2 cellular contexts compared by ENCODE assay signal in the genomic region with DNA sequence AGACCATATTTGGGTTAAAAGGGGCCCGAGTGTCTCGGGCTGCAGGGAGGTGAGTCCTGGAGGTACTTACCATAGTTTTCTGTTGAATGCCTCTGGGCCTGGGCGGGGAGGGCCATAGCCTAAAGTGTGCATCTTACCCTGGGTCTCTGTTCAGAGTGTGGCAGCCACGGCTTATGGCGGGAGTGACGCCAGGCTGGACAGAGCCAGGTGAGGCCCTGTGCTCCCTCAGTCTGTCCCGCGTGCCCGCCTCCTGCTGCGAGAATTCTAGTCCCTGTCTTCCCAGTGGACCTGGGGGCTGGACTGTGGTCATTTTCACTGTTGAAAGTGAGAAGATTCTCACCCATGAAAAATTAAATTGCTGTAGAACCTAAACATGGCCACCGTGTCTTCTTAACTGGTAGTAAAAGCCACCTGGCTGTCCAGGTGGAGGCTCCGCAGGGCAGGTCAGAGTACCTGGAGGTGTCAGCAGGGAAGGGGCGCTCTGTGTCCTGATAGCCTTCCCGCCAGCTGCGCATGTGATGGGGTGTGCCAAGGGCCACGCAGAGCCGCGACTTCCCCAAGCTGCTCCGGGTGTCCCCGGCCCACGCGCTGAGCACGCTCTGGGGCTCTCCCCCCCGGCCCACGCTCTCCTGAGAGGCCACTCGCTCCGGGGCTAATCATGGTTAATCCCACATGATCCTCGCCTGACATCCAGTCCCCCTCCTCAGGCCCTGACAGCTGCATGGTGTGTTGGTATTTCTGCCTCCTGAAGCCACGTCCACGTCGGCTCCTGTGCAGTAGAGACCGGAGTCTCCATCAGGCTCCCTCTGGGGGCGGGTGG.
TF ChIP-seq lines count a peak whose summit lies in the region.

No MANE protein-coding gene starts in this region.

TF ChIP-seq in IMR-90, 13 proteins besides CTCF, POLR2A, EP300 and RAD21:
- TF ChIP-seq MAZ (IDR thresholded peaks at IDR 0.05; ENCODE audit: borderline replicate concordance, low read depth, low read length) (no peak), CEBPB (IDR thresholded peaks at IDR 0.05; ENCODE audit: low read depth, low read length) (no peak), RCOR1 (IDR thresholded peaks at IDR 0.05; ENCODE audit: insufficient replicate concordance, low read length) (no peak), BHLHE40 (IDR thresholded peaks at IDR 0.05; ENCODE audit: low read depth, low read length) (no peak), SMC3 (IDR thresholded peaks at IDR 0.05; ENCODE audit: low read depth, low read length) (no peak), RFX5 (IDR thresholded peaks at IDR 0.05; ENCODE audit: low read depth, low read length) (no peak), MXI1 (IDR thresholded peaks at IDR 0.05; ENCODE audit: borderline replicate concordance, low read depth, low read length) (no peak), MAFK (IDR thresholded peaks at IDR 0.05; ENCODE audit: low read depth, low read length) (no peak), NFE2L2 (IDR thresholded peaks at IDR 0.05; ENCODE audit: low read depth, low read length) (no peak), CHD1 (IDR thresholded peaks at IDR 0.05; ENCODE audit: low read depth, low read length) (no peak), FOS (IDR thresholded peaks at IDR 0.05; ENCODE audit: low read depth, low read length) (no peak)
- TF ChIP-seq, protein P1, sequence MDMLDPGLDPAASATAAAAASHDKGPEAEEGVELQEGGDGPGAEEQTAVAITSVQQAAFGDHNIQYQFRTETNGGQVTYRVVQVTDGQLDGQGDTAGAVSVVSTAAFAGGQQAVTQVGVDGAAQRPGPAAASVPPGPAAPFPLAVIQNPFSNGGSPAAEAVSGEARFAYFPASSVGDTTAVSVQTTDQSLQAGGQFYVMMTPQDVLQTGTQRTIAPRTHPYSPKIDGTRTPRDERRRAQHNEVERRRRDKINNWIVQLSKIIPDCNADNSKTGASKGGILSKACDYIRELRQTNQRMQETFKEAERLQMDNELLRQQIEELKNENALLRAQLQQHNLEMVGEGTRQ (IDR thresholded peaks at IDR 0.05; ENCODE audit: low read depth, low read length): no peak
- TF ChIP-seq, protein P2, sequence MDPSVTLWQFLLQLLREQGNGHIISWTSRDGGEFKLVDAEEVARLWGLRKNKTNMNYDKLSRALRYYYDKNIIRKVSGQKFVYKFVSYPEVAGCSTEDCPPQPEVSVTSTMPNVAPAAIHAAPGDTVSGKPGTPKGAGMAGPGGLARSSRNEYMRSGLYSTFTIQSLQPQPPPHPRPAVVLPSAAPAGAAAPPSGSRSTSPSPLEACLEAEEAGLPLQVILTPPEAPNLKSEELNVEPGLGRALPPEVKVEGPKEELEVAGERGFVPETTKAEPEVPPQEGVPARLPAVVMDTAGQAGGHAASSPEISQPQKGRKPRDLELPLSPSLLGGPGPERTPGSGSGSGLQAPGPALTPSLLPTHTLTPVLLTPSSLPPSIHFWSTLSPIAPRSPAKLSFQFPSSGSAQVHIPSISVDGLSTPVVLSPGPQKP (IDR thresholded peaks at IDR 0.05; ENCODE audit: borderline replicate concordance, low read depth, low read length): no peak

TF ChIP-seq in K562, 482 proteins besides CTCF, POLR2A, EP300 and RAD21:
- TF ChIP-seq, protein P3, sequence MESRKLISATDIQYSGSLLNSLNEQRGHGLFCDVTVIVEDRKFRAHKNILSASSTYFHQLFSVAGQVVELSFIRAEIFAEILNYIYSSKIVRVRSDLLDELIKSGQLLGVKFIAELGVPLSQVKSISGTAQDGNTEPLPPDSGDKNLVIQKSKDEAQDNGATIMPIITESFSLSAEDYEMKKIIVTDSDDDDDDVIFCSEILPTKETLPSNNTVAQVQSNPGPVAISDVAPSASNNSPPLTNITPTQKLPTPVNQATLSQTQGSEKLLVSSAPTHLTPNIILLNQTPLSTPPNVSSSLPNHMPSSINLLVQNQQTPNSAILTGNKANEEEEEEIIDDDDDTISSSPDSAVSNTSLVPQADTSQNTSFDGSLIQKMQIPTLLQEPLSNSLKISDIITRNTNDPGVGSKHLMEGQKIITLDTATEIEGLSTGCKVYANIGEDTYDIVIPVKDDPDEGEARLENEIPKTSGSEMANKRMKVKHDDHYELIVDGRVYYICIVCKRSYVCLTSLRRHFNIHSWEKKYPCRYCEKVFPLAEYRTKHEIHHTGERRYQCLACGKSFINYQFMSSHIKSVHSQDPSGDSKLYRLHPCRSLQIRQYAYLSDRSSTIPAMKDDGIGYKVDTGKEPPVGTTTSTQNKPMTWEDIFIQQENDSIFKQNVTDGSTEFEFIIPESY (CRISPR knock-in tag; IDR thresholded peaks at IDR 0.05): peak; percentile 44; the same call in 1 of the 2 replicates
- no peak for TF ChIP-seq CBX1 (IDR thresholded peaks at IDR 0.05; ENCODE audit: low read depth)
